ENCODE assay signal across 24 cellular contexts in the genomic region with DNA sequence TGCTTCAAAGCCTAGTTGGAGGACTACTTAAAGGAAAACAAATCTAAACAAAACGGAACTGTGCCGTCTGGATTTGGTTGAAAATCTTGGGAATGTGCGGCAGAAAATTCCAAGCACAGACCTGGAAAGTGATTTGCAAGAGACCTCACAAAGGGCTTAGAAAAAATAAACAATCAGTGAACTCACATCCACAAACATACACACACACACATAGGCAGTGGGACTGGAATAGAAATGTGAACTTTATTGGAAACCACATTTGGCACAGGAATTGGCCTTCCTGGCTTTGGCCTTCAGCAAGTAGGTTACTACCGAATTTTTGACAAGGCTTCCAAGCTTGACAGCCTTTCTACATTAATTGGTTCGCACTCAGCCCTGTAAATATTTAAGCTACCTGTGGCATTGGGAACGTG.
DNase-seq lines count a peak whose midpoint lies in the region; ATAC-seq and TF ChIP-seq lines count a peak whose summit lies in the region.
"Had no signal": no experiment of that assay in that cellular context is flagged by ENCODE, and none has a peak within 500 bp of the region (broad histone marks: within the 10 kb centered on the region; RNA-seq: fewer than 3 reads in every experiment).

No MANE protein-coding gene starts in this region.

- DNase-seq in MG63 (peak; percentile 65), left kidney (ENCODE audit: low read depth, low spot score) (peak; percentile 34), renal cortical epithelial cell (ENCODE audit: low read depth) (peak; percentile 60), AG08396 (ENCODE audit: low spot score) (no peak), sciatic nerve (ENCODE audit: low spot score) (no peak)
- DNase-seq in central memory CD4-positive, alpha-beta T cell, result no peak
- DNase-seq: activated CD4-positive, alpha-beta T cell treated with anti-CD3 and anti-CD28 coated beads for 36 hours; activated CD8-positive, alpha-beta memory T cell treated with anti-CD3 and anti-CD28 coated beads for 24 hours; activated T-cell treated with anti-CD3 and anti-CD28 coated beads, Interleukin-2, amount 50 U/mL, for 1 hour; cortex of kidney; EL; heart right ventricle; left colon; MV-4-11; natural killer cell; NCI-H146; NCI-H2171; NCI-H526 treated with DMSO at 0.1 percent for 48 hours; RPMI8226; T-helper 17 cell had no signal

- no peaks in the 10 kb centered on the region; the same call in none of the 2 replicates for H3K9me3 ChIP-seq in MG63

- peaks cover 0 to 8% (median 2%) of the 10 kb centered on the region in 5 experiments for H3K9me3 Mint-ChIP-seq in brain
- H3K9me3 Mint-ChIP-seq: mesothelial cell of epicardium, natural killer cell had no signal

- H3K27me3 ChIP-seq in MG63, result no peaks in the 10 kb centered on the region
- H3K27me3 ChIP-seq: heart right ventricle had no signal

- no peak overlapping the region for H3K4me3 ChIP-seq in MG63
- H3K4me3 ChIP-seq: heart right ventricle, SK-N-MC had no signal

- no peaks in the 10 kb centered on the region for H3K36me3 ChIP-seq in MG63
- H3K36me3 ChIP-seq: heart right ventricle had no signal

- TF ChIP-seq CTCF in brain (conservative IDR thresholded peaks at IDR 0.05), result no peak

- peaks cover 35% of the 10 kb centered on the region for H3K4me1 Mint-ChIP-seq in brain
- H3K4me1 Mint-ChIP-seq: activated CD4-positive, alpha-beta T cell treated with anti-CD3 and anti-CD28 coated beads for 36 hours; natural killer cell; T-helper 17 cell had no signal

- ATAC-seq in GM21717 (IDR thresholded peaks at IDR 0.05; ENCODE audit: unreplicated experiment) (no peak), sciatic nerve (no peak)
- ATAC-seq: activated CD4-positive, alpha-beta T cell treated with anti-CD3 and anti-CD28 coated beads for 36 hours; heart right ventricle; left colon; natural killer cell; T-helper 17 cell had no signal

- H3K27ac Mint-ChIP-seq in brain, result peak overlapping the region; percentile 22 to 84 (median 58)
- H3K27ac Mint-ChIP-seq: activated CD4-positive, alpha-beta T cell treated with anti-CD3 and anti-CD28 coated beads for 36 hours; mesothelial cell of epicardium; natural killer cell; T-helper 17 cell had no signal

- no peaks in the 10 kb centered on the region for H3K27me3 Mint-ChIP-seq in brain
- H3K27me3 Mint-ChIP-seq: activated CD4-positive, alpha-beta T cell treated with anti-CD3 and anti-CD28 coated beads for 36 hours; T-helper 17 cell had no signal

- H3K4me3 Mint-ChIP-seq in brain, result peak overlapping the region in 1 of 5 experiments; percentile 41
- H3K4me3 Mint-ChIP-seq: activated CD4-positive, alpha-beta T cell treated with anti-CD3 and anti-CD28 coated beads for 36 hours; mesothelial cell of epicardium; natural killer cell; T-helper 17 cell had no signal

- H3K36me3 Mint-ChIP-seq in brain, result no peaks in the 10 kb centered on the region
- H3K36me3 Mint-ChIP-seq: mesothelial cell of epicardium, natural killer cell had no signal

- intact Hi-C loops in sciatic nerve (cut with DNase I), result no loop called here

Comparison
In these comparisons a context has a peak if more than half of its experiments do, and no peak if none do; other contexts are left out.
1. DNase-seq: peak in MG63 (single experiment), left kidney (single experiment) and renal cortical epithelial cell (single experiment); none in central memory CD4-positive, alpha-beta T cell (single experiment), AG08396 (single experiment) and sciatic nerve (single experiment).